ENCODE assay signal across 26 cellular contexts in genomic region chr11:91041626-91042025, GRCh38.
DNase-seq lines count a peak whose midpoint lies in the region; ATAC-seq, FAIRE-seq and TF ChIP-seq lines count a peak whose summit lies in the region.
"Had no signal": no experiment of that assay in that cellular context is flagged by ENCODE, and none has a peak within 500 bp of the region (broad histone marks: within the 10 kb centered on the region; RNA-seq: fewer than 3 reads in every experiment).

No MANE protein-coding gene starts in this region.

- FAIRE-seq in endothelial cell of umbilical vein (lab: Jason Lieb, UNC): no peak

- H4K20me1 ChIP-seq in endothelial cell of umbilical vein (replicated peaks; ENCODE audit: control insufficient read depth, extremely low read depth, insufficient read depth, low read length): no peaks in the 10 kb centered on the region

- no peak overlapping the region for H3K4me2 ChIP-seq in endothelial cell of umbilical vein (ENCODE audit: insufficient read depth, low read length)
- H3K4me2 ChIP-seq: KMS-11 had no signal

- H3K9me3 ChIP-seq in left ventricle myocardium inferior (replicated peaks) (peaks cover 6% of the 10 kb centered on the region), RWPE2 (ENCODE audit: severe bottlenecking) (no peaks in the 10 kb centered on the region), endothelial cell of umbilical vein (replicated peaks; ENCODE audit: control insufficient read depth, insufficient read depth, low read length) (no peaks in the 10 kb centered on the region), vagina (no peaks in the 10 kb centered on the region), tibial artery (no peaks in the 10 kb centered on the region)
- H3K9me3 ChIP-seq: tibial nerve had no signal

- H3K27me3 ChIP-seq in left ventricle myocardium inferior (ENCODE audit: low read depth): no peaks in the 10 kb centered on the region
- H3K27me3 ChIP-seq in RWPE2 (ENCODE audit: insufficient read depth, poor library complexity, severe bottlenecking): no peaks in the 10 kb centered on the region
- H3K27me3 ChIP-seq in endothelial cell of umbilical vein (ENCODE audit: control insufficient read depth in 2 of 2, insufficient read depth in 2 of 2, low read length in 2 of 2): no peaks in the 10 kb centered on the region
- no peaks in the 10 kb centered on the region for H3K27me3 ChIP-seq in vagina
- H3K27me3 ChIP-seq in tibial artery: no peaks in the 10 kb centered on the region
- H3K27me3 ChIP-seq: tibial nerve had no signal

- H3K4me1 ChIP-seq in left ventricle myocardium inferior: no peaks in the 10 kb centered on the region
- no peaks in the 10 kb centered on the region for H3K4me1 ChIP-seq in RWPE2 (ENCODE audit: insufficient read depth, poor library complexity, severe bottlenecking)
- H3K4me1 ChIP-seq in endothelial cell of umbilical vein (ENCODE audit: control insufficient read depth, extremely low read depth, insufficient read depth, low read length): no peaks in the 10 kb centered on the region
- H3K4me1 ChIP-seq in vagina: no peaks in the 10 kb centered on the region
- no peaks in the 10 kb centered on the region for H3K4me1 ChIP-seq in tibial artery
- H3K4me1 ChIP-seq: tibial nerve had no signal

- ATAC-seq in Right ventricle myocardium inferior (no peak), RWPE2 (ENCODE audit: low read depth) (0 out of 3 replicates have a peak, but pooled peaks have one; percentile 33), HG02938 (IDR thresholded peaks at IDR 0.05; ENCODE audit: unreplicated experiment) (no peak)
- ATAC-seq: left colon; naive thymus-derived CD4-positive, alpha-beta T cell; right cardiac atrium had no signal

- intact Hi-C loops in left ventricle myocardium inferior (cut with micrococcal nuclease) (no loop called here), Right ventricle myocardium inferior (cut with DNase I) (loop anchor here (2.0 kb wide), 1 partner anchor 207 kb away; no protein-coding TSS in a partner anchor), endothelial cell of umbilical vein (cut with micrococcal nuclease) (no loop called here), vagina (cut with DNase I) (no loop called here), tibial artery (cut with DNase I; ENCODE audit: low total_unique reads) (no loop called here)

- H3K36me3 ChIP-seq in left ventricle myocardium inferior (no peaks in the 10 kb centered on the region), RWPE2 (ENCODE audit: low read depth) (no peaks in the 10 kb centered on the region), endothelial cell of umbilical vein (ENCODE audit: control insufficient read depth in 2 of 2, extremely low read depth in 1 of 2, insufficient read depth in 2 of 2, low read length in 2 of 2) (no peaks in the 10 kb centered on the region), vagina (no peaks in the 10 kb centered on the region), tibial artery (no peaks in the 10 kb centered on the region)
- H3K36me3 ChIP-seq: tibial nerve had no signal

- H3K27ac ChIP-seq in left ventricle myocardium inferior (replicated peaks) (no peak overlapping the region), RWPE2 (ENCODE audit: poor library complexity, severe bottlenecking) (no peak overlapping the region), endothelial cell of umbilical vein (ENCODE audit: insufficient read depth, low read depth, low read length) (no peak overlapping the region), vagina (no peak overlapping the region), tibial artery (no peak overlapping the region)
- H3K27ac ChIP-seq: KMS-11, tibial nerve had no signal

- DNase-seq in left ventricle myocardium inferior: no peak
- no peak for DNase-seq in Right ventricle myocardium inferior (ENCODE audit: missing footprints)
- DNase-seq in RWPE2 (ENCODE audit: low spot score): no peak
- peak; percentile 2 for DNase-seq in endothelial cell of umbilical vein (ENCODE audit: low read depth, low spot score)
- no peak for DNase-seq in cerebellar cortex (ENCODE audit: low spot score)
- no peak for DNase-seq in vagina (ENCODE audit: extremely low spot score in 2 of 2)
- DNase-seq in tibial artery: no peak
- DNase-seq: activated B cell treated with CpG ODN at 0.5 μM for 24 hours; activated CD4-positive, alpha-beta T cell treated with anti-CD3 and anti-CD28 coated beads, Interleukin-2, amount 50 U/mL, for 4 hours; activated CD8-positive, alpha-beta memory T cell treated with anti-CD3 and anti-CD28 coated beads, Interleukin-2, amount 50 U/mL, for 4 hours; activated naive CD8-positive, alpha-beta T cell treated with anti-CD3 and anti-CD28 coated beads, Interleukin-2, amount 10 ng/mL, durations not matched to agents 7 days and 5 days; DMS153; GF-D8; head of caudate nucleus; left colon; mesendoderm; naive thymus-derived CD4-positive, alpha-beta T cell; NCI-H1048; NCI-H2081; NCI-H446; right cardiac atrium; RPMI8226; stimulated activated CD4-positive, alpha-beta T cell treated with anti-CD3 and anti-CD28 coated beads, Interleukin-12 subunit alpha, Interleukin-12 subunit beta, amount 100 ng/mL, for 4 hours had no signal

- dilution Hi-C loops in endothelial cell of umbilical vein (cut with MboI; ENCODE audit: extremely low pct_ligation_motif_present, low sequenced_read_pairs): no loop called here

- TF ChIP-seq POLR2A in endothelial cell of umbilical vein (IDR thresholded peaks at IDR 0.05; ENCODE audit: low read depth, low read length): no peak
- TF ChIP-seq POLR2A in vagina (IDR thresholded peaks at IDR 0.05): no peak

- TF ChIP-seq CTCF in left ventricle myocardium inferior (IDR thresholded peaks at IDR 0.05; ENCODE audit: borderline replicate concordance): peak; percentile 43
- peak; percentile 32 for TF ChIP-seq CTCF in RWPE2 (IDR thresholded peaks at IDR 0.05; ENCODE audit: poor library complexity, severe bottlenecking)
- TF ChIP-seq CTCF in endothelial cell of umbilical vein (IDR thresholded peaks at IDR 0.05; ENCODE audit: extremely low read depth in 1 of 2, insufficient read depth in 1 of 2, low read depth in 1 of 2, low read length in 2 of 2): no peak
- TF ChIP-seq CTCF in vagina (IDR thresholded peaks at IDR 0.05): no peak
- TF ChIP-seq CTCF in tibial artery (IDR thresholded peaks at IDR 0.05): no peak

- no peak overlapping the region for H3K4me3 ChIP-seq in left ventricle myocardium inferior
- H3K4me3 ChIP-seq in RWPE2 (ENCODE audit: severe bottlenecking): no peak overlapping the region
- H3K4me3 ChIP-seq in endothelial cell of umbilical vein (replicated peaks in 1 of 3; ENCODE audit: insufficient read depth in 1 of 3, low read depth in 1 of 3, low read length in 3 of 3): no peak overlapping the region
- no peak overlapping the region for H3K4me3 ChIP-seq in vagina
- H3K4me3 ChIP-seq in tibial artery: no peak overlapping the region
- H3K4me3 ChIP-seq: tibial nerve had no signal

- no TSS peak for BruUV-seq in endothelial cell of umbilical vein (replicated peaks; lab: Mats Ljungman, UMichigan)

- POLR2A ChIA-PET in endothelial cell of umbilical vein (lab: Charles Lee): no interaction called here

- H3K9me1 ChIP-seq in endothelial cell of umbilical vein (replicated peaks; ENCODE audit: control insufficient read depth, extremely low read depth, insufficient read depth, low read length): no peaks in the 10 kb centered on the region

- H3K79me2 ChIP-seq in endothelial cell of umbilical vein (ENCODE audit: control insufficient read depth, insufficient read depth, low read length): no peaks in the 10 kb centered on the region

- H3K9ac ChIP-seq in endothelial cell of umbilical vein (replicated peaks; ENCODE audit: extremely low read depth, insufficient read depth, low read length): no peak overlapping the region
- H3K9ac ChIP-seq: KMS-11 had no signal

- CTCF ChIA-PET in endothelial cell of umbilical vein (lab: Charles Lee): interaction anchor here (1.2 kb wide), 1 partner anchor 14 kb away, joined by 4 read pairs; no protein-coding TSS in a partner anchor

- no peak overlapping the region for H2AFZ ChIP-seq in endothelial cell of umbilical vein (ENCODE audit: low read depth, low read length)

TF ChIP-seq in endothelial cell of umbilical vein, 7 proteins besides CTCF, POLR2A, EP300 and RAD21:
- TF ChIP-seq GATA2 (IDR thresholded peaks at IDR 0.05; ENCODE audit: insufficient read depth, insufficient read length, low read depth, low read length) (no peak), MYC (IDR thresholded peaks at IDR 0.05; ENCODE audit: low read depth, low read length) (no peak), MAX (IDR thresholded peaks at IDR 0.05; ENCODE audit: insufficient read depth, insufficient read length) (no peak), FOS (IDR thresholded peaks at IDR 0.05; ENCODE audit: borderline replicate concordance, insufficient read depth, low read length) (no peak), EZH2 (IDR thresholded peaks at IDR 0.05; ENCODE audit: borderline replicate concordance, low read depth, low read length, severe bottlenecking) (no peak), JUN (IDR thresholded peaks at IDR 0.05; ENCODE audit: borderline replicate concordance, insufficient read depth, insufficient read length, low read depth) (no peak), POLR2AphosphoS5 (IDR thresholded peaks at IDR 0.05; ENCODE audit: insufficient read depth, low read depth, low read length) (no peak)
TF ChIP-seq in endothelial cell of umbilical vein: peak in this region for 0.

Comparison
In these comparisons a context has a peak if more than half of its experiments do, and no peak if none do; other contexts are left out.
1. CTCF ChIP-seq: peak in left ventricle myocardium inferior (single experiment) and RWPE2 (single experiment); none in endothelial cell of umbilical vein (0 of 2), vagina (0 of 3) and tibial artery (0 of 2).